In the genomic region with DNA sequence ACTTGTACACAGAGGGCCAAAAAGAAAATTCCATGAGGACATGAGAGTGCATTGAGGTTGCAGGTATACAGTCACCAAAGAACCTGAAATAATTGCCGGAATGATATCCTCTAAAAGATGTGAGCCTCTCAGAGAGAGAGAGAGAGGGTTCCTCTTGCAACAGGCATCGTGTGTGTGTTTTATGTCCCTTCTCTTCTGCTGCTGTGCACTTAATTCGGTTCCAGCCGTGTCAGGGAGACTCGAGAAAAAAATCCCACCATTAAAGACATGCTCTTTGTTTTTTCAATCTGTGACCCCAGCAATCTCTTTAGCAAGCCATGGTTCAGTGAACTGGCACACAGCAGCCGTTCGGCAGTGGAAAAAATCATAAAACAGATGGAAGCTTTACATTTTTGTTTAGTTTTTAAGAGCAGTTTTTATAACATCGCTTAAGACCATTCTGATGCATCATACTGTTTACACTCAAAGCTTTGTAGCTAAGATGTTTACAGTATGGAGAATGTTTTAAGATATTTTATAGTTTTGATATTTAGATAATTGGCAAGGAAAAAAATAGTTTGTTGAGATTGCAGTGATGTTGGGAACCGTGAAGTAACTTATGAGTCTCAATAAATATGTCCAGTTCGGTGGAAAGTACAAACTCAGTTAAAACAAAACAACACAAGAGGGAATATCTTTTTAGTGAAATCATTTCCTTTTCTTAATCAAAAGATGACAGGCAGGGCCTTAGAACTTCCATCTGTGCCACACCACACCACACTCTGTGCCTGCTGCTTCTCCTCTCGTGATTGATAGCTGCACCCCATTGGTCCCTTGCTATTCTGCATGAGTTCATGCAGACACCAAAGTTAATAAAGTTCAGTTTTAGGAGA, we compare ENCODE assay signal across 1 cellular context.
TF ChIP-seq lines count a peak whose summit lies in the region.

No MANE protein-coding gene starts in this region.

TF ChIP-seq in SK-N-SH treated with all-trans-retinoic acid at 6 μM for 48 hours, 23 proteins besides CTCF, POLR2A, EP300 and RAD21 (continued from another document):
- TF ChIP-seq, protein P1, sequence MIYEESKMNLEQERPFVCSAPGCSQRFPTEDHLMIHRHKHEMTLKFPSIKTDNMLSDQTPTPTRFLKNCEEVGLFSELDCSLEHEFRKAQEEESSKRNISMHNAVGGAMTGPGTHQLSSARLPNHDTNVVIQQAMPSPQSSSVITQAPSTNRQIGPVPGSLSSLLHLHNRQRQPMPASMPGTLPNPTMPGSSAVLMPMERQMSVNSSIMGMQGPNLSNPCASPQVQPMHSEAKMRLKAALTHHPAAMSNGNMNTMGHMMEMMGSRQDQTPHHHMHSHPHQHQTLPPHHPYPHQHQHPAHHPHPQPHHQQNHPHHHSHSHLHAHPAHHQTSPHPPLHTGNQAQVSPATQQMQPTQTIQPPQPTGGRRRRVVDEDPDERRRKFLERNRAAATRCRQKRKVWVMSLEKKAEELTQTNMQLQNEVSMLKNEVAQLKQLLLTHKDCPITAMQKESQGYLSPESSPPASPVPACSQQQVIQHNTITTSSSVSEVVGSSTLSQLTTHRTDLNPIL (CRISPR knock-in tag; IDR thresholded peaks at IDR 0.05; ENCODE audit: low read depth), result no peak
- TF ChIP-seq ZFP3 (CRISPR knock-in tag; IDR thresholded peaks at IDR 0.05) (no peak), ZC3H10 (CRISPR knock-in tag; IDR thresholded peaks at IDR 0.05) (no peak), RARB (CRISPR knock-in tag; IDR thresholded peaks at IDR 0.05) (no peak), ISL1 (CRISPR knock-in tag; IDR thresholded peaks at IDR 0.05) (no peak), ZNF565 (CRISPR knock-in tag; conservative IDR thresholded peaks at IDR 0.05; ENCODE audit: low read depth) (no peak), ZNF70 (CRISPR knock-in tag; IDR thresholded peaks at IDR 0.05) (no peak), ZFP30 (CRISPR knock-in tag; IDR thresholded peaks at IDR 0.05) (no peak), PPARA (CRISPR knock-in tag; IDR thresholded peaks at IDR 0.05; ENCODE audit: borderline replicate concordance) (no peak)
- TF ChIP-seq, protein P2, sequence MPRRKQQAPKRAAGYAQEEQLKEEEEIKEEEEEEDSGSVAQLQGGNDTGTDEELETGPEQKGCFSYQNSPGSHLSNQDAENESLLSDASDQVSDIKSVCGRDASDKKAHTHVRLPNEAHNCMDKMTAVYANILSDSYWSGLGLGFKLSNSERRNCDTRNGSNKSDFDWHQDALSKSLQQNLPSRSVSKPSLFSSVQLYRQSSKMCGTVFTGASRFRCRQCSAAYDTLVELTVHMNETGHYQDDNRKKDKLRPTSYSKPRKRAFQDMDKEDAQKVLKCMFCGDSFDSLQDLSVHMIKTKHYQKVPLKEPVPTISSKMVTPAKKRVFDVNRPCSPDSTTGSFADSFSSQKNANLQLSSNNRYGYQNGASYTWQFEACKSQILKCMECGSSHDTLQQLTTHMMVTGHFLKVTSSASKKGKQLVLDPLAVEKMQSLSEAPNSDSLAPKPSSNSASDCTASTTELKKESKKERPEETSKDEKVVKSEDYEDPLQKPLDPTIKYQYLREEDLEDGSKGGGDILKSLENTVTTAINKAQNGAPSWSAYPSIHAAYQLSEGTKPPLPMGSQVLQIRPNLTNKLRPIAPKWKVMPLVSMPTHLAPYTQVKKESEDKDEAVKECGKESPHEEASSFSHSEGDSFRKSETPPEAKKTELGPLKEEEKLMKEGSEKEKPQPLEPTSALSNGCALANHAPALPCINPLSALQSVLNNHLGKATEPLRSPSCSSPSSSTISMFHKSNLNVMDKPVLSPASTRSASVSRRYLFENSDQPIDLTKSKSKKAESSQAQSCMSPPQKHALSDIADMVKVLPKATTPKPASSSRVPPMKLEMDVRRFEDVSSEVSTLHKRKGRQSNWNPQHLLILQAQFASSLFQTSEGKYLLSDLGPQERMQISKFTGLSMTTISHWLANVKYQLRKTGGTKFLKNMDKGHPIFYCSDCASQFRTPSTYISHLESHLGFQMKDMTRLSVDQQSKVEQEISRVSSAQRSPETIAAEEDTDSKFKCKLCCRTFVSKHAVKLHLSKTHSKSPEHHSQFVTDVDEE (CRISPR knock-in tag; IDR thresholded peaks at IDR 0.05), result no peak
